ENCODE assay signal across 9 cellular contexts in the genomic region with DNA sequence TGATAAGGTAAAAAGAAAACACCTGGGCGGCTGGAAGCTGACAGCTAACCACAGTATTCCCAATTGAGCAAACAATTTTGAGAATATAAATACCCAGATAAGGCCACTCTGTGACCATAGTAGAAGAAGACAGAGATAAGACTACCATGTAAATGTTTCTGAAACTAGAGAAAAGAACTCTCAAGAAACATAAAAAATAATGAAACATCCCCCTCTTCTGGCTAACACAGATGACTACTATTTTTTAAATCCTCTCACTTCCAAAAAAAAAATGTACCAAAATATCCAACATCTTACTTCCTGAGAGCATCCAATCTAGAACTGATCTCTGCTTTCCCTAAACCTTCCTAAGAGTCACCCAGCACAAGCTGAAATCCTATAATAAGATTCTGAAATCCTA.
DNase-seq lines count a peak whose midpoint lies in the region; ATAC-seq and TF ChIP-seq lines count a peak whose summit lies in the region.
"Had no signal": no experiment of that assay in that cellular context is flagged by ENCODE, and none has a peak within 500 bp of the region (broad histone marks: within the 10 kb centered on the region; RNA-seq: fewer than 3 reads in every experiment).

No MANE protein-coding gene starts in this region.

- intact Hi-C loops in dorsolateral prefrontal cortex (cut with DNase I), result no loop called here

- no peaks in the 10 kb centered on the region for H3K27me3 ChIP-seq in dorsolateral prefrontal cortex

- ATAC-seq in HG02798 (IDR thresholded peaks at IDR 0.05; ENCODE audit: poor library complexity, unreplicated experiment), result no peak

- TF ChIP-seq CTCF in dorsolateral prefrontal cortex (IDR thresholded peaks at IDR 0.05 in 54 of 56, conservative IDR thresholded peaks at IDR 0.05 in 2 of 56; ENCODE audit: low read depth in 1 of 56, partially characterized antibody in 56 of 56), result peak in 46 of 56 donors; percentile 9 to 60 (median 37)

- DNase-seq in NCI-H1092 treated with DMSO at 0.1 percent for 48 hours (lab: John Stamatoyannopoulos, UW) (peak; percentile 3), NCI-H1092 (lab: John Stamatoyannopoulos, UW) (no peak), NCI-H2227 treated with DMSO at 0.1 percent for 48 hours (lab: John Stamatoyannopoulos, UW) (peak; percentile 27), dorsolateral prefrontal cortex (no peak), pons (ENCODE audit: low spot score) (peak; percentile 23), T-helper 1 cell (no peak)
- DNase-seq in stimulated activated CD4-positive, alpha-beta T cell treated with anti-CD3 and anti-CD28 coated beads, Interleukin-4, amount 100 ng/mL, for 4 hours, result no peak
- DNase-seq: activated CD4-positive, alpha-beta T cell treated with anti-CD3 and anti-CD28 coated beads, Interleukin-2, amount 50 U/mL, for 48 hours had no signal

- H3K27ac ChIP-seq in dorsolateral prefrontal cortex, result no peak overlapping the region

- H3K4me3 ChIP-seq in dorsolateral prefrontal cortex, result no peak overlapping the region

Comparison
In these comparisons a context has a peak if more than half of its experiments do, and no peak if none do; other contexts are left out.
1. DNase-seq: peak in NCI-H1092 treated with DMSO at 0.1 percent for 48 hours (single experiment), NCI-H2227 treated with DMSO at 0.1 percent for 48 hours (single experiment) and pons (single experiment); none in NCI-H1092 (single experiment), dorsolateral prefrontal cortex (0 of 10), T-helper 1 cell (0 of 5) and stimulated activated CD4-positive, alpha-beta T cell treated with anti-CD3 and anti-CD28 coated beads, Interleukin-4, amount 100 ng/mL, for 4 hours (0 of 2).